Comparison of ENCODE assay signal across 19 cellular contexts in genomic region chr6:114524081-114524480, GRCh38.
DNase-seq lines count a peak whose midpoint lies in the region; ATAC-seq, FAIRE-seq and TF ChIP-seq lines count a peak whose summit lies in the region.
"Had no signal": no experiment of that assay in that cellular context is flagged by ENCODE, and none has a peak within 500 bp of the region (broad histone marks: within the 10 kb centered on the region; RNA-seq: fewer than 3 reads in every experiment).

No MANE protein-coding gene starts in this region.

- CTCF ChIA-PET in H1 (lab: Charles Lee; ENCODE audit: partially characterized antibody) = interaction anchor here (1.0 kb wide), 1 partner anchor 529 kb away, joined by 3 read pairs; no protein-coding TSS in a partner anchor

- H3K23ac ChIP-seq in H1 (ENCODE audit: insufficient read length) (no peak overlapping the region), mesendoderm (ENCODE audit: low read length) (no peak overlapping the region)

- H3K4me2 ChIP-seq in GM23338 = peak overlapping the region; percentile 13; the same call in 1 of the 2 replicates
- no peak overlapping the region for H3K4me2 ChIP-seq in H1 (ENCODE audit: insufficient read depth in 1 of 2, low read depth in 2 of 2, low read length in 2 of 2)
- no peak overlapping the region for H3K4me2 ChIP-seq in mesendoderm (ENCODE audit: low read length)

- POLR2A ChIA-PET in H1 (lab: Charles Lee; ENCODE audit: partially characterized antibody) = interaction anchor here (0.9 to 1.5 kb wide), 2 partner anchors 10 to 94 kb away, joined by 3 read pairs; no protein-coding TSS in a partner anchor

- no peak for TF ChIP-seq POLR2A in H1 (IDR thresholded peaks at IDR 0.05; ENCODE audit: control extremely low read depth in 1 of 2, low read depth in 2 of 2, low read length in 2 of 2)

- no peak for TF ChIP-seq EP300 in H1 (IDR thresholded peaks at IDR 0.05; ENCODE audit: borderline replicate concordance in 1 of 2, low read depth in 2 of 2, low read length in 2 of 2)

- no peaks in the 10 kb centered on the region for H3K27me3 Mint-ChIP-seq in GM23338 (ENCODE audit: insufficient read depth, low read depth, poor library complexity)
- no peaks in the 10 kb centered on the region for H3K27me3 Mint-ChIP-seq in effector memory CD8-positive, alpha-beta T cell
- H3K27me3 Mint-ChIP-seq: CD4-positive, alpha-beta memory T cell had no signal

- H2AFZ ChIP-seq in GM23338 (peak overlapping the region; percentile 43), H1 (ENCODE audit: low read length) (peak overlapping the region; percentile 36; the same call in 1 of the 2 replicates)

- H2BK15ac ChIP-seq in H1 (ENCODE audit: low read length) (no peak overlapping the region), mesendoderm (replicated peaks; ENCODE audit: low read depth) (peak overlapping the region; percentile 57)

- H3K79me1 ChIP-seq in H1 (ENCODE audit: low read depth, low read length) (no peaks in the 10 kb centered on the region), mesendoderm (ENCODE audit: low read length) (no peaks in the 10 kb centered on the region)

- H4K8ac ChIP-seq in H1 (ENCODE audit: extremely low read depth, insufficient read depth, low read length) (no peak overlapping the region), mesendoderm (ENCODE audit: low read depth, low read length) (no peak overlapping the region)

- H3K9me3 ChIP-seq in H1 (ENCODE audit: insufficient read depth in 2 of 2, low read depth in 1 of 2, low read length in 1 of 2) (no peaks in the 10 kb centered on the region), right cardiac atrium (ENCODE audit: control insufficient read depth, low read length) (no peaks in the 10 kb centered on the region)

- H4K5ac ChIP-seq in H1 (ENCODE audit: insufficient read length, low read depth, low read length) = no peak overlapping the region
- H4K5ac ChIP-seq in mesendoderm (ENCODE audit: low read length) = no peak overlapping the region

- no peak overlapping the region for H2BK12ac ChIP-seq in H1 (ENCODE audit: low read depth, low read length)

- H3K4ac ChIP-seq in H1 (replicated peaks; ENCODE audit: insufficient read length, low read depth, low read length) = no peak overlapping the region
- H3K4ac ChIP-seq in mesendoderm (ENCODE audit: low read depth, low read length) = no peak overlapping the region

- H2BK20ac ChIP-seq in H1 (ENCODE audit: low read length) = no peak overlapping the region

- 0 out of 2 replicates have a peak overlapping the region, but pooled peaks have one; percentile 2 for H3K27ac ChIP-seq in GM23338 (ENCODE audit: low read depth)
- H3K27ac ChIP-seq in H1 (ENCODE audit: low read depth, low read length) = no peak overlapping the region
- H3K27ac ChIP-seq in mesendoderm (ENCODE audit: low read depth, low read length) = no peak overlapping the region
- H3K27ac ChIP-seq in right cardiac atrium (ENCODE audit: low read length) = no peak overlapping the region

- ATAC-seq in GM23338 (no peak), right cardiac atrium (no peak)
- ATAC-seq in effector memory CD8-positive, alpha-beta T cell (replicated peaks) = no peak
- ATAC-seq: HCT116 had no signal

- H3K4me1 Mint-ChIP-seq in GM23338 = peaks cover 25% of the 10 kb centered on the region; the same call in 2 of the 3 replicates
- H3K4me1 Mint-ChIP-seq in effector memory CD8-positive, alpha-beta T cell (ENCODE audit: low read depth in 2 of 2) = no peaks in the 10 kb centered on the region
- H3K4me1 Mint-ChIP-seq: CD4-positive, alpha-beta memory T cell had no signal

- no peak for TF ChIP-seq RAD21 in H1 (IDR thresholded peaks at IDR 0.05 in 1 of 2, conservative IDR thresholded peaks at IDR 0.05 in 1 of 2; ENCODE audit: low read depth in 2 of 2, low read length in 2 of 2)

- DNase-seq in GM23338 (ENCODE audit: low spot score) = no peak
- no peak for DNase-seq in H1 (ENCODE audit: low read depth in 1 of 2, low spot score in 2 of 2)
- DNase-seq in mesendoderm = no peak
- DNase-seq in effector memory CD8-positive, alpha-beta T cell = no peak
- DNase-seq in activated CD4-positive, CD25-positive, alpha-beta regulatory T cell treated with anti-CD3 and anti-CD28 coated beads, Interleukin-2, amount 50 U/mL, for 72 hours = no peak
- no peak for DNase-seq in cardiac septum (ENCODE audit: low spot score)
- DNase-seq in right cardiac atrium = no peak
- DNase-seq: C1 segment of cervical spinal cord; Calu3; CD4-positive, alpha-beta memory T cell; COR-L47; DMS53; DND-41; GOT3; H7 had no signal

- H3K27ac Mint-ChIP-seq in GM23338 = peak overlapping the region; percentile 26; the same call in 1 of the 2 replicates
- no peak overlapping the region for H3K27ac Mint-ChIP-seq in effector memory CD8-positive, alpha-beta T cell
- H3K27ac Mint-ChIP-seq: CD4-positive, alpha-beta memory T cell had no signal

- H3K56ac ChIP-seq in H1 (replicated peaks; ENCODE audit: insufficient read length, low read depth, low read length) (no peak overlapping the region), mesendoderm (ENCODE audit: low read length) (no peak overlapping the region)

- TF ChIP-seq CTCF in GM23338 (conservative IDR thresholded peaks at IDR 0.05; ENCODE audit: low read depth in 2 of 2) = no peak
- TF ChIP-seq CTCF in H1 (IDR thresholded peaks at IDR 0.05; ENCODE audit: control extremely low read depth in 1 of 3, insufficient read depth in 1 of 3, low read depth in 1 of 3, low read length in 3 of 3) = no peak

- H3K4me1 ChIP-seq in GM23338 (ENCODE audit: insufficient read depth) = peaks cover 15% of the 10 kb centered on the region
- peaks cover 0 to 7% (median 3%) of the 10 kb centered on the region in 4 experiments; a peak in 3 of 7 replicates for H3K4me1 ChIP-seq in H1 (replicated peaks in 1 of 4; ENCODE audit: control insufficient read depth in 3 of 4, insufficient read depth in 4 of 4, low read length in 3 of 4)
- peaks cover 4% of the 10 kb centered on the region for H3K4me1 ChIP-seq in mesendoderm (ENCODE audit: control insufficient read depth, low read depth, low read length)
- no peaks in the 10 kb centered on the region for H3K4me1 ChIP-seq in right cardiac atrium (ENCODE audit: control insufficient read depth, insufficient read depth, low read length)

- no peak overlapping the region for H2BK5ac ChIP-seq in H1 (ENCODE audit: low read depth, low read length)
- no peak overlapping the region for H2BK5ac ChIP-seq in mesendoderm (ENCODE audit: low read length)

- no peak overlapping the region for H2AK5ac ChIP-seq in H1 (ENCODE audit: low read depth, low read length)
- H2AK5ac ChIP-seq in mesendoderm (ENCODE audit: low read length) = no peak overlapping the region

- no peak for FAIRE-seq in H1 (lab: Jason Lieb, UNC)
- FAIRE-seq: G401.6, GM12892, GM19239 had no signal

- H3K79me2 ChIP-seq in GM23338 (replicated peaks; ENCODE audit: insufficient read depth) = no peaks in the 10 kb centered on the region
- H3K79me2 ChIP-seq in H1 (ENCODE audit: control insufficient read depth in 1 of 2, insufficient read depth in 2 of 2, low read length in 2 of 2) = no peaks in the 10 kb centered on the region
- no peaks in the 10 kb centered on the region for H3K79me2 ChIP-seq in mesendoderm (ENCODE audit: control insufficient read depth, insufficient read depth, low read length)

- no peaks in the 10 kb centered on the region for H3K36me3 ChIP-seq in GM23338 (ENCODE audit: insufficient read depth)
- no peaks in the 10 kb centered on the region for H3K36me3 ChIP-seq in H1 (ENCODE audit: control insufficient read depth in 2 of 4, insufficient read depth in 4 of 4, low read length in 3 of 4)
- H3K36me3 ChIP-seq in mesendoderm (ENCODE audit: control insufficient read depth, insufficient read depth, low read length) = no peaks in the 10 kb centered on the region

- no peak overlapping the region for H2BK120ac ChIP-seq in H1 (replicated peaks; ENCODE audit: low read depth, low read length)
- no peak overlapping the region for H2BK120ac ChIP-seq in mesendoderm (ENCODE audit: low read depth, low read length)

- intact Hi-C loops in cardiac septum (cut with DNase I) = no loop called here
- intact Hi-C loops in right cardiac atrium (cut with DNase I) = no loop called here

- H3K27me3 ChIP-seq in GM23338 (ENCODE audit: insufficient read depth) (no peaks in the 10 kb centered on the region), H1 (replicated peaks in 1 of 4; ENCODE audit: control insufficient read depth in 3 of 4, extremely low read depth in 1 of 4, insufficient read depth in 3 of 4, low read length in 3 of 4) (peaks cover 0 to 1% (median 0%) of the 10 kb centered on the region in 4 experiments; a peak in 1 of 7 replicates), mesendoderm (ENCODE audit: insufficient read depth, low read length, poor library complexity) (no peaks in the 10 kb centered on the region), right cardiac atrium (ENCODE audit: control insufficient read depth, insufficient read depth) (no peaks in the 10 kb centered on the region)

- H3K9me3 Mint-ChIP-seq in GM23338 = no peaks in the 10 kb centered on the region
- peaks cover 8 to 13% of the 10 kb centered on the region in 2 donors for H3K9me3 Mint-ChIP-seq in effector memory CD8-positive, alpha-beta T cell

- no peak overlapping the region for H4K91ac ChIP-seq in H1 (replicated peaks; ENCODE audit: insufficient read length, low read length)

- H3K18ac ChIP-seq in H1 (ENCODE audit: extremely low read depth, low read length) (no peak overlapping the region), mesendoderm (ENCODE audit: low read length) (no peak overlapping the region)

- no peaks in the 10 kb centered on the region for H3K23me2 ChIP-seq in H1 (ENCODE audit: low read depth, low read length)

- H3K4me3 Mint-ChIP-seq in GM23338 = no peak overlapping the region
- H3K4me3 Mint-ChIP-seq in effector memory CD8-positive, alpha-beta T cell = no peak overlapping the region
- H3K4me3 Mint-ChIP-seq: CD4-positive, alpha-beta memory T cell had no signal

- no peaks in the 10 kb centered on the region for H3F3A ChIP-seq in GM23338 (replicated peaks; ENCODE audit: low read depth)

- H3K14ac ChIP-seq in H1 (ENCODE audit: insufficient read length) = no peak overlapping the region

- no peaks in the 10 kb centered on the region for H3K36me3 Mint-ChIP-seq in GM23338 (ENCODE audit: low read depth)
- H3K36me3 Mint-ChIP-seq in effector memory CD8-positive, alpha-beta T cell (ENCODE audit: insufficient read depth) = no peaks in the 10 kb centered on the region
- H3K36me3 Mint-ChIP-seq: CD4-positive, alpha-beta memory T cell had no signal

- H3K4me3 ChIP-seq in GM23338 = no peak overlapping the region
- no peak overlapping the region for H3K4me3 ChIP-seq in H1 (ENCODE audit: extremely low read depth in 1 of 4, insufficient read depth in 2 of 4, low read depth in 3 of 4, low read length in 4 of 4)
- H3K4me3 ChIP-seq in mesendoderm (ENCODE audit: low read length) = no peak overlapping the region
- H3K4me3 ChIP-seq in right cardiac atrium (ENCODE audit: low read length) = no peak overlapping the region

- H4K20me1 ChIP-seq in GM23338 (replicated peaks; ENCODE audit: insufficient read depth) (no peaks in the 10 kb centered on the region), H1 (replicated peaks in 1 of 2; ENCODE audit: control insufficient read depth in 1 of 2, insufficient read depth in 2 of 2, low read length in 2 of 2) (no peaks in the 10 kb centered on the region)

- H3K9ac ChIP-seq in H1 (replicated peaks in 1 of 4; ENCODE audit: extremely low read depth in 1 of 4, low read depth in 3 of 4, low read length in 3 of 4) (no peak overlapping the region), mesendoderm (ENCODE audit: low read length) (no peak overlapping the region)

- no peaks in the 10 kb centered on the region for H3K9me2 ChIP-seq in GM23338 (ENCODE audit: insufficient read depth)
